Comparison of ENCODE assay signal across 17 cellular contexts in genomic region chr18:46061387-46061786, GRCh38.
"Had no signal": no experiment of that assay in that cellular context is flagged by ENCODE, and none has a peak within 500 bp of the region (broad histone marks: within the 10 kb centered on the region; RNA-seq: fewer than 3 reads in every experiment).

No MANE protein-coding gene starts in this region.

- ATAC-seq: WTC11 had no signal

- H3K36me3 ChIP-seq: brain microvascular endothelial cell, esophagus muscularis mucosa, ovary, thyroid gland had no signal

- DNase-seq: activated CD4-positive, alpha-beta T cell treated with anti-CD3 and anti-CD28 coated beads, Interleukin-2, amount 10 ng/mL, durations not matched to agents 24 days and 14 days; activated effector memory CD4-positive, alpha-beta T cell treated with Interleukin-2 at 50 U/mL for 16 hours; activated T-cell treated with anti-CD3 and anti-CD28 coated beads, Interleukin-2, amount 50 U/mL, for 1 hour; amniotic stem cell; brain microvascular endothelial cell; dorsolateral prefrontal cortex; hypothalamus; immature natural killer cell; nephron progenitor cell; ovary; retina; small intestine; T-helper 9 cell; thyroid gland had no signal

- H3K4me3 ChIP-seq: dorsolateral prefrontal cortex, esophagus muscularis mucosa, ovary, thyroid gland had no signal

- H3K27ac ChIP-seq: brain microvascular endothelial cell, dorsolateral prefrontal cortex, esophagus muscularis mucosa, ovary, thyroid gland had no signal

- H3K4me1 ChIP-seq: esophagus muscularis mucosa, thyroid gland had no signal

- FAIRE-seq: endometrium, small intestine had no signal

- H3K27me3 ChIP-seq: brain microvascular endothelial cell, dorsolateral prefrontal cortex, esophagus muscularis mucosa, ovary, thyroid gland had no signal

- H3K9me3 ChIP-seq: esophagus muscularis mucosa, ovary, thyroid gland had no signal
